Comparison of ENCODE assay signal across 11 cellular contexts in genomic region chr7:82049442-82049841, GRCh38.
A peak's percentile ranks its signal among the peaks of the same experiment; 100 is the strongest.
DNase-seq lines count a peak whose midpoint lies in the region; ATAC-seq and TF ChIP-seq lines count a peak whose summit lies in the region.
"Had no signal": no experiment of that assay in that cellular context is flagged by ENCODE, and none has a peak within 500 bp of the region (broad histone marks: within the 10 kb centered on the region; RNA-seq: fewer than 3 reads in every experiment).

No MANE protein-coding gene starts in this region.

- no peak overlapping the region for H3K4me3 Mint-ChIP-seq in CD4-positive, alpha-beta T cell
- H3K4me3 Mint-ChIP-seq: CD8-positive, alpha-beta T cell had no signal

- H3K4me3 ChIP-seq in esophagus muscularis mucosa (no peak overlapping the region), breast epithelium (no peak overlapping the region)

- H3K27ac ChIP-seq in esophagus muscularis mucosa (replicated peaks in 1 of 4) (peak overlapping the region in 3 of 4 donors; percentile 32 to 48 (median 41)), breast epithelium (no peak overlapping the region)
- H3K27ac ChIP-seq in CD4-positive, alpha-beta T cell (ENCODE audit: low read depth, low read length): no peak overlapping the region
- H3K27ac ChIP-seq: parathyroid adenoma had no signal

- CTCF ChIA-PET in CD4-positive, alpha-beta T cell (lab: Charles Lee): no interaction called here

- H3K4me1 Mint-ChIP-seq in CD4-positive, alpha-beta T cell (ENCODE audit: low read depth): no peaks in the 10 kb centered on the region

- TF ChIP-seq POLR2A in esophagus muscularis mucosa (IDR thresholded peaks at IDR 0.05; ENCODE audit: low read depth) (no peak), breast epithelium (IDR thresholded peaks at IDR 0.05) (no peak)

- H3K27ac Mint-ChIP-seq in CD4-positive, alpha-beta T cell: no peak overlapping the region
- H3K27ac Mint-ChIP-seq: CD8-positive, alpha-beta T cell had no signal

- TF ChIP-seq CTCF in esophagus muscularis mucosa (IDR thresholded peaks at IDR 0.05) (no peak), breast epithelium (IDR thresholded peaks at IDR 0.05) (no peak)
- TF ChIP-seq CTCF in CD4-positive, alpha-beta T cell (IDR thresholded peaks at IDR 0.05): no peak

- no peaks in the 10 kb centered on the region for H3K27me3 Mint-ChIP-seq in CD4-positive, alpha-beta T cell

- no peak for TF ChIP-seq EP300 in esophagus muscularis mucosa (IDR thresholded peaks at IDR 0.05)

- DNase-seq in NCI-H1436 treated with DMSO at 0.1 percent for 48 hours (lab: John Stamatoyannopoulos, UW): peak; percentile 47
- no peak for DNase-seq in esophagus muscularis mucosa (ENCODE audit: extremely low spot score)
- peak; percentile 40 for DNase-seq in pons (ENCODE audit: low spot score)
- no peak for DNase-seq in breast epithelium (ENCODE audit: low spot score in 2 of 2)
- no peak for DNase-seq in A172 (ENCODE audit: low spot score)
- DNase-seq in CD4-positive, alpha-beta T cell: no peak
- DNase-seq: CD8-positive, alpha-beta T cell; central memory CD4-positive, alpha-beta T cell had no signal

- H3K27me3 ChIP-seq in esophagus muscularis mucosa (no peaks in the 10 kb centered on the region), breast epithelium (no peaks in the 10 kb centered on the region)
- no peaks in the 10 kb centered on the region for H3K27me3 ChIP-seq in CD4-positive, alpha-beta T cell (ENCODE audit: control insufficient read depth, insufficient read depth, low read length)

- H3K36me3 Mint-ChIP-seq in CD4-positive, alpha-beta T cell (ENCODE audit: low read depth): no peaks in the 10 kb centered on the region
- H3K36me3 Mint-ChIP-seq: CD8-positive, alpha-beta T cell had no signal

- POLR2A ChIA-PET in CD4-positive, alpha-beta T cell (lab: Charles Lee): no interaction called here

- ATAC-seq in GM19324 (IDR thresholded peaks at IDR 0.05; ENCODE audit: low FRiP score, unreplicated experiment) (peak; percentile 63), GM18502 (IDR thresholded peaks at IDR 0.05; ENCODE audit: poor library complexity, unreplicated experiment) (no peak)
- ATAC-seq in CD4-positive, alpha-beta T cell (ENCODE audit: poor library complexity): no peak
- ATAC-seq: CD8-positive, alpha-beta T cell had no signal

- H3K9me3 ChIP-seq in esophagus muscularis mucosa (no peaks in the 10 kb centered on the region), breast epithelium (no peaks in the 10 kb centered on the region)
- no peaks in the 10 kb centered on the region for H3K9me3 ChIP-seq in CD4-positive, alpha-beta T cell (ENCODE audit: control insufficient read depth, low read length)

- H3K4me1 ChIP-seq in esophagus muscularis mucosa: peaks cover 0 to 40% (median 28%) of the 10 kb centered on the region in 4 donors
- no peaks in the 10 kb centered on the region for H3K4me1 ChIP-seq in breast epithelium
- H3K4me1 ChIP-seq: parathyroid adenoma had no signal

- H3K36me3 ChIP-seq in esophagus muscularis mucosa (no peaks in the 10 kb centered on the region), breast epithelium (no peaks in the 10 kb centered on the region)

- intact Hi-C loops in esophagus muscularis mucosa (cut with DNase I) (loop anchor here (10.0 kb wide), 2 partner anchors 185 to 555 kb away; no protein-coding TSS in a partner anchor), breast epithelium (cut with DNase I; ENCODE audit: low total_unique reads) (no loop called here)
- intact Hi-C loops in CD4-positive, alpha-beta T cell (cut with DNase I, micrococcal nuclease): loop anchor here (10.0 kb wide), 2 partner anchors 525 to 675 kb away; no protein-coding TSS in a partner anchor

- 64% methylated on average over 5 of the region's 5 CpGs for WGBS in esophagus muscularis mucosa

- H3K9me3 Mint-ChIP-seq in CD4-positive, alpha-beta T cell: no peaks in the 10 kb centered on the region
- H3K9me3 Mint-ChIP-seq: CD8-positive, alpha-beta T cell had no signal

Comparison
In these comparisons a context has a peak if more than half of its experiments do, and no peak if none do; other contexts are left out.
1. DNase-seq: peak in NCI-H1436 treated with DMSO at 0.1 percent for 48 hours (single experiment) and pons (single experiment); none in esophagus muscularis mucosa (single experiment), breast epithelium (0 of 2), A172 (single experiment) and CD4-positive, alpha-beta T cell (0 of 10).
2. H3K27ac ChIP-seq: peak in esophagus muscularis mucosa (3 of 4); none in breast epithelium (0 of 2) and CD4-positive, alpha-beta T cell (single experiment).